Comparison of ENCODE assay signal across 18 cellular contexts in genomic region chr5:148586796-148587195, GRCh38.
DNase-seq lines count a peak whose midpoint lies in the region; ATAC-seq and TF ChIP-seq lines count a peak whose summit lies in the region.
"Had no signal": no experiment of that assay in that cellular context is flagged by ENCODE, and none has a peak within 500 bp of the region (broad histone marks: within the 10 kb centered on the region; RNA-seq: fewer than 3 reads in every experiment).

No MANE protein-coding gene starts in this region.

- no peaks in the 10 kb centered on the region for H3F3A ChIP-seq in GM23338 (replicated peaks; ENCODE audit: low read depth)

- H3K4me2 ChIP-seq in GM23338, result no peak overlapping the region
- H3K4me2 ChIP-seq: BLaER1 had no signal

- H4K20me1 ChIP-seq in GM23338 (replicated peaks; ENCODE audit: insufficient read depth), result no peaks in the 10 kb centered on the region
- H4K20me1 ChIP-seq: BLaER1 had no signal

- no peaks in the 10 kb centered on the region for H3K9me3 Mint-ChIP-seq in GM23338
- no peaks in the 10 kb centered on the region for H3K9me3 Mint-ChIP-seq in endodermal cell
- H3K9me3 Mint-ChIP-seq in activated CD4-positive, alpha-beta memory T cell treated with anti-CD3 and anti-CD28 coated beads, Interleukin-2, amount 10 ng/mL, durations not matched to agents 7 days and 5 days, result no peaks in the 10 kb centered on the region
- H3K9me3 Mint-ChIP-seq: CD8-positive, alpha-beta T cell had no signal

- CTCF ChIA-PET in activated CD4-positive, alpha-beta memory T cell treated with anti-CD3 and anti-CD28 coated beads, Interleukin-2, amount 10 ng/mL, durations not matched to agents 7 days and 5 days (lab: Charles Lee), result no interaction called here

- H3K27me3 Mint-ChIP-seq in GM23338 (ENCODE audit: insufficient read depth, low read depth, poor library complexity), result peaks cover 2% of the 10 kb centered on the region
- H3K27me3 Mint-ChIP-seq in endodermal cell (ENCODE audit: insufficient read depth), result no peaks in the 10 kb centered on the region
- peaks cover 2% of the 10 kb centered on the region for H3K27me3 Mint-ChIP-seq in activated CD4-positive, alpha-beta memory T cell treated with anti-CD3 and anti-CD28 coated beads, Interleukin-2, amount 10 ng/mL, durations not matched to agents 7 days and 5 days

- H3K4me1 Mint-ChIP-seq in GM23338 (peaks cover 8% of the 10 kb centered on the region), endodermal cell (peaks cover 24% of the 10 kb centered on the region)
- H3K4me1 Mint-ChIP-seq in activated CD4-positive, alpha-beta memory T cell treated with anti-CD3 and anti-CD28 coated beads, Interleukin-2, amount 10 ng/mL, durations not matched to agents 7 days and 5 days, result no peaks in the 10 kb centered on the region

- no peak overlapping the region for H3K9ac ChIP-seq in endodermal cell (ENCODE audit: extremely low read depth, low read length, poor library complexity, severe bottlenecking)
- H3K9ac ChIP-seq: BLaER1 had no signal

- intact Hi-C loops in sigmoid colon (cut with DNase I), result no loop called here

- peak; percentile 41 for DNase-seq in GM23338 (ENCODE audit: low spot score)
- no peak for DNase-seq in RWPE2 (ENCODE audit: low spot score)
- DNase-seq in endodermal cell, result peak; percentile 63
- DNase-seq in iPS-NIHi7 (ENCODE audit: extremely low spot score), result peak; percentile 12
- no peak for DNase-seq in activated CD4-positive, alpha-beta memory T cell treated with anti-CD3 and anti-CD28 coated beads, Interleukin-2, amount 10 ng/mL, durations not matched to agents 7 days and 5 days
- no peak for DNase-seq in HPDE6-E6E7 (ENCODE audit: extremely low spot score)
- DNase-seq in cortex of kidney (lab: John Stamatoyannopoulos, UW), result no peak
- DNase-seq in sigmoid colon, result no peak
- DNase-seq: 8988T; Calu3; CD8-positive, alpha-beta T cell; DMS79 treated with DMSO at 0.1 percent for 48 hours; GF-D8; GOT3; IMR-90 had no signal

- TF ChIP-seq EP300 in sigmoid colon (IDR thresholded peaks at IDR 0.05), result no peak

- H3K4me3 ChIP-seq in GM23338, result no peak overlapping the region
- H3K4me3 ChIP-seq in RWPE2 (ENCODE audit: severe bottlenecking), result no peak overlapping the region
- no peak overlapping the region for H3K4me3 ChIP-seq in endodermal cell (ENCODE audit: low read length)
- H3K4me3 ChIP-seq in sigmoid colon, result no peak overlapping the region
- H3K4me3 ChIP-seq: BLaER1, HAP-1 had no signal

- no peaks in the 10 kb centered on the region for H3K9me3 ChIP-seq in RWPE2 (ENCODE audit: severe bottlenecking)
- no peaks in the 10 kb centered on the region for H3K9me3 ChIP-seq in endodermal cell (ENCODE audit: control insufficient read depth, low read length)
- no peaks in the 10 kb centered on the region for H3K9me3 ChIP-seq in sigmoid colon
- H3K9me3 ChIP-seq: BLaER1, HAP-1 had no signal

- H3K27me3 ChIP-seq in GM23338 (ENCODE audit: insufficient read depth), result no peaks in the 10 kb centered on the region
- H3K27me3 ChIP-seq in RWPE2 (ENCODE audit: insufficient read depth, poor library complexity, severe bottlenecking), result no peaks in the 10 kb centered on the region
- no peaks in the 10 kb centered on the region for H3K27me3 ChIP-seq in endodermal cell (ENCODE audit: control insufficient read depth, insufficient read depth, low read length, poor library complexity, severe bottlenecking)
- H3K27me3 ChIP-seq in sigmoid colon, result no peaks in the 10 kb centered on the region
- H3K27me3 ChIP-seq: BLaER1 had no signal

- no peaks in the 10 kb centered on the region for H3K79me2 ChIP-seq in GM23338 (replicated peaks; ENCODE audit: insufficient read depth)

- no peak overlapping the region for H2AFZ ChIP-seq in GM23338

- H3K27ac ChIP-seq in GM23338 (ENCODE audit: low read depth), result no peak overlapping the region
- no peak overlapping the region for H3K27ac ChIP-seq in RWPE2 (ENCODE audit: poor library complexity, severe bottlenecking)
- H3K27ac ChIP-seq in endodermal cell (ENCODE audit: low read depth, low read length), result no peak overlapping the region
- no peak overlapping the region for H3K27ac ChIP-seq in sigmoid colon
- H3K27ac ChIP-seq: BLaER1, HL-60 had no signal

- no peak for TF ChIP-seq POLR2A in sigmoid colon (IDR thresholded peaks at IDR 0.05)

- peak; percentile 98 for ATAC-seq in GM23338
- peak; percentile 20; the same call in 1 of the 3 replicates for ATAC-seq in RWPE2 (ENCODE audit: low read depth)
- ATAC-seq: CD8-positive, alpha-beta T cell had no signal

- WGBS in endodermal cell (ENCODE audit: insufficient coverage in 1 of 2, insufficient read length in 1 of 2), 2 experiments, result 50 to 60% methylated on average over 2 of the region's 2 CpGs
- 60 to 74% methylated on average over 2 of the region's 2 CpGs for WGBS in sigmoid colon, 2 donors

- POLR2A ChIA-PET in activated CD4-positive, alpha-beta memory T cell treated with anti-CD3 and anti-CD28 coated beads, Interleukin-2, amount 10 ng/mL, durations not matched to agents 7 days and 5 days (lab: Charles Lee), result no interaction called here

- no peaks in the 10 kb centered on the region for H3K9me2 ChIP-seq in GM23338 (ENCODE audit: insufficient read depth)

- H3K27ac Mint-ChIP-seq in GM23338, result no peak overlapping the region
- H3K27ac Mint-ChIP-seq in endodermal cell, result no peak overlapping the region
- no peak overlapping the region for H3K27ac Mint-ChIP-seq in activated CD4-positive, alpha-beta memory T cell treated with anti-CD3 and anti-CD28 coated beads, Interleukin-2, amount 10 ng/mL, durations not matched to agents 7 days and 5 days
- H3K27ac Mint-ChIP-seq: CD8-positive, alpha-beta T cell had no signal

- TF ChIP-seq CTCF in GM23338 (conservative IDR thresholded peaks at IDR 0.05; ENCODE audit: low read depth in 2 of 2) (no peak), RWPE2 (IDR thresholded peaks at IDR 0.05; ENCODE audit: poor library complexity, severe bottlenecking) (no peak), endodermal cell (conservative IDR thresholded peaks at IDR 0.05) (peak; percentile 38), sigmoid colon (IDR thresholded peaks at IDR 0.05) (no peak)

- no peaks in the 10 kb centered on the region for H3K36me3 ChIP-seq in GM23338 (ENCODE audit: insufficient read depth)
- no peaks in the 10 kb centered on the region for H3K36me3 ChIP-seq in RWPE2 (ENCODE audit: low read depth)
- no peaks in the 10 kb centered on the region for H3K36me3 ChIP-seq in endodermal cell (ENCODE audit: control insufficient read depth, insufficient read depth, low read length)
- no peaks in the 10 kb centered on the region for H3K36me3 ChIP-seq in sigmoid colon
- H3K36me3 ChIP-seq: BLaER1, HAP-1 had no signal

- H3K4me1 ChIP-seq in GM23338 (ENCODE audit: insufficient read depth) (no peaks in the 10 kb centered on the region), RWPE2 (ENCODE audit: insufficient read depth, poor library complexity, severe bottlenecking) (peaks cover 7% of the 10 kb centered on the region), endodermal cell (ENCODE audit: control insufficient read depth, insufficient read depth, low read length) (no peaks in the 10 kb centered on the region), sigmoid colon (no peaks in the 10 kb centered on the region)
- H3K4me1 ChIP-seq: BLaER1, HAP-1 had no signal

- H3K36me3 Mint-ChIP-seq in GM23338 (ENCODE audit: low read depth) (no peaks in the 10 kb centered on the region), endodermal cell (ENCODE audit: low read depth) (no peaks in the 10 kb centered on the region)
- no peaks in the 10 kb centered on the region for H3K36me3 Mint-ChIP-seq in activated CD4-positive, alpha-beta memory T cell treated with anti-CD3 and anti-CD28 coated beads, Interleukin-2, amount 10 ng/mL, durations not matched to agents 7 days and 5 days (ENCODE audit: low read depth)
- H3K36me3 Mint-ChIP-seq: CD8-positive, alpha-beta T cell had no signal

- H3K4me3 Mint-ChIP-seq in GM23338, result no peak overlapping the region
- H3K4me3 Mint-ChIP-seq in endodermal cell, result no peak overlapping the region
- no peak overlapping the region for H3K4me3 Mint-ChIP-seq in activated CD4-positive, alpha-beta memory T cell treated with anti-CD3 and anti-CD28 coated beads, Interleukin-2, amount 10 ng/mL, durations not matched to agents 7 days and 5 days
- H3K4me3 Mint-ChIP-seq: CD8-positive, alpha-beta T cell had no signal

TF ChIP-seq in GM23338, 12 proteins besides CTCF, POLR2A, EP300 and RAD21 (continues in another document):
- TF ChIP-seq ETS1 (IDR thresholded peaks at IDR 0.05), result no peak
- TF ChIP-seq ZNF114 (CRISPR knock-in tag; IDR thresholded peaks at IDR 0.05), result no peak
- TF ChIP-seq CREB1 (CRISPR knock-in tag; IDR thresholded peaks at IDR 0.05; ENCODE audit: low read depth), result no peak

Comparison
In these comparisons a context has a peak if more than half of its experiments do, and no peak if none do; other contexts are left out.
1. DNase-seq: peak in GM23338 (single experiment), endodermal cell (single experiment) and iPS-NIHi7 (single experiment); none in RWPE2 (single experiment), activated CD4-positive, alpha-beta memory T cell treated with anti-CD3 and anti-CD28 coated beads, Interleukin-2, amount 10 ng/mL, durations not matched to agents 7 days and 5 days (single experiment), HPDE6-E6E7 (single experiment), cortex of kidney (single experiment) and sigmoid colon (single experiment).